25 cellular contexts compared by ENCODE assay signal in the genomic region with DNA sequence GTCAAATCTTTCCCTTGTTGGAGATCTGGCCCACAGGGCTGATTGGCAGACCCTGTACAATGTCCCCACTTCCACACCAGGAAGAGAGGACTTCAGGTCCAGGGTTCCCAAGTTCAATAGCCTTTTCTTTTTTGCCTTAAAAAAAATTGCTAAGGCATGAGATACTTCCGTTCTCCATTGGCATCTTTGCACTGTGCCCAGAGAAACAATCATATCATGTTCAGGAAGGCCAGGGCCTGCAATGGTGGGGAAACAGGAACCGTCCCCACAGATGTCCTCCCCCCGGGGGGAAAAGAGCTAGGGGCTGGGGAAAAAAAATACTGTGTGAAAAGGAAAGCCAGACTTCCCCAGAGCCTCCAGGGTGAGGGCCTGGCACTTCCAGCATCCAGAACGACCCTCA. TPM values are rescaled to one million over a fixed set of nuclear protein-coding genes. Genes with fewer than 3 reads are reported as not detected.
DNase-seq lines count a peak whose midpoint lies in the region; ATAC-seq, FAIRE-seq and TF ChIP-seq lines count a peak whose summit lies in the region.
"Had no signal": no experiment of that assay in that cellular context is flagged by ENCODE, and none has a peak within 500 bp of the region (broad histone marks: within the 10 kb centered on the region; RNA-seq: fewer than 3 reads in every experiment).

No MANE protein-coding gene starts in this region.

- no peak overlapping the region for H3K4me2 ChIP-seq in H1 (ENCODE audit: insufficient read depth in 1 of 2, low read depth in 2 of 2, low read length in 2 of 2)
- H3K4me2 ChIP-seq: GM23338 had no signal

- FAIRE-seq in H1 (lab: Jason Lieb, UNC), result no peak
- FAIRE-seq: GM12892, GM18507, HTR-8/SVneo had no signal

- no peaks in the 10 kb centered on the region for H3K4me1 Mint-ChIP-seq in neural crest cell
- H3K4me1 Mint-ChIP-seq: CD14-positive monocyte; CD4-positive, alpha-beta memory T cell had no signal

- no peaks in the 10 kb centered on the region for H4K20me1 ChIP-seq in H1 (replicated peaks in 1 of 2; ENCODE audit: control insufficient read depth in 1 of 2, insufficient read depth in 2 of 2, low read length in 2 of 2)

- no peak for TF ChIP-seq CTCF in heart right ventricle (IDR thresholded peaks at IDR 0.05)
- TF ChIP-seq CTCF in left ventricle myocardium inferior (IDR thresholded peaks at IDR 0.05; ENCODE audit: borderline replicate concordance), result no peak
- no peak for TF ChIP-seq CTCF in H1 (IDR thresholded peaks at IDR 0.05; ENCODE audit: control extremely low read depth in 1 of 3, insufficient read depth in 1 of 3, low read depth in 1 of 3, low read length in 3 of 3)
- no peak for TF ChIP-seq CTCF in neural crest cell (conservative IDR thresholded peaks at IDR 0.05)

- no peaks in the 10 kb centered on the region for H3K27me3 Mint-ChIP-seq in neural crest cell (ENCODE audit: low read depth)

- TF ChIP-seq RAD21 in H1 (IDR thresholded peaks at IDR 0.05 in 1 of 2, conservative IDR thresholded peaks at IDR 0.05 in 1 of 2; ENCODE audit: low read depth in 2 of 2, low read length in 2 of 2), result no peak

- H2BK12ac ChIP-seq in H1 (ENCODE audit: low read depth, low read length), result 0 out of 2 replicates have a peak overlapping the region, but pooled peaks have one; percentile 44

- no peak overlapping the region for H2AFZ ChIP-seq in H1 (ENCODE audit: low read length)
- H2AFZ ChIP-seq: GM23338 had no signal

- no peak overlapping the region for H4K91ac ChIP-seq in H1 (replicated peaks; ENCODE audit: insufficient read length, low read length)

- no peak overlapping the region for H3K27ac ChIP-seq in heart right ventricle
- no peak overlapping the region for H3K27ac ChIP-seq in left ventricle myocardium inferior (replicated peaks)
- no peak overlapping the region for H3K27ac ChIP-seq in H1 (ENCODE audit: low read depth, low read length)
- H3K27ac ChIP-seq: 22Rv1 had no signal

- no peak overlapping the region for H2BK5ac ChIP-seq in H1 (ENCODE audit: low read depth, low read length)

- no peaks in the 10 kb centered on the region for H3K79me1 ChIP-seq in H1 (ENCODE audit: low read depth, low read length)

- H4K5ac ChIP-seq in H1 (ENCODE audit: insufficient read length, low read depth, low read length), result no peak overlapping the region

- no peak overlapping the region for H3K56ac ChIP-seq in H1 (replicated peaks; ENCODE audit: insufficient read length, low read depth, low read length)

- H3K36me3 ChIP-seq in heart right ventricle (no peaks in the 10 kb centered on the region), left ventricle myocardium inferior (no peaks in the 10 kb centered on the region), H1 (ENCODE audit: control insufficient read depth in 2 of 4, insufficient read depth in 4 of 4, low read length in 3 of 4) (no peaks in the 10 kb centered on the region)
- H3K36me3 ChIP-seq: BE2C had no signal

- no peak overlapping the region for H3K4me3 Mint-ChIP-seq in neural crest cell
- H3K4me3 Mint-ChIP-seq: CD14-positive monocyte; CD4-positive, alpha-beta memory T cell; GM23338; HFFc6 had no signal

- H3K9me3 Mint-ChIP-seq in neural crest cell, result peaks cover 7% of the 10 kb centered on the region
- H3K9me3 Mint-ChIP-seq: HFFc6 had no signal

- no peak for DNase-seq in heart right ventricle
- no peak for DNase-seq in left ventricle myocardium inferior
- no peak for DNase-seq in H1 (ENCODE audit: low read depth in 1 of 2, low spot score in 2 of 2)
- no peak for DNase-seq in neural crest cell (ENCODE audit: low read depth, low spot score)
- no peak for DNase-seq in foreskin melanocyte
- no peak for DNase-seq in glomerular visceral epithelial cell (ENCODE audit: extremely low spot score)
- DNase-seq in 8988T, result no peak
- DNase-seq: BE2C; CD4-positive, alpha-beta memory T cell; DMS153; DMS79; GDM1; H7; HFFc6; IMR-90 had no signal

- intact Hi-C loops in heart right ventricle (cut with DNase I) (loop anchor here in 1 of 10 donors (5.0 kb wide), 1 partner anchor 51 kb away; no protein-coding TSS in a partner anchor), left ventricle myocardium inferior (cut with micrococcal nuclease) (no loop called here)

- H3K9me3 ChIP-seq in heart right ventricle, result peaks cover 0 to 8% (median 0%) of the 10 kb centered on the region in 11 donors
- H3K9me3 ChIP-seq in left ventricle myocardium inferior (replicated peaks), result peaks cover 8% of the 10 kb centered on the region
- H3K9me3 ChIP-seq in H1 (ENCODE audit: insufficient read depth in 2 of 2, low read depth in 1 of 2, low read length in 1 of 2), result peaks cover 0 to 7% of the 10 kb centered on the region in 2 experiments; a peak in 2 of 4 replicates

- no peak overlapping the region for H2BK20ac ChIP-seq in H1 (ENCODE audit: low read length)

- H2BK15ac ChIP-seq in H1 (ENCODE audit: low read length), result no peak overlapping the region

- H3K27me3 ChIP-seq in heart right ventricle, result no peaks in the 10 kb centered on the region
- no peaks in the 10 kb centered on the region for H3K27me3 ChIP-seq in left ventricle myocardium inferior (ENCODE audit: low read depth)
- no peaks in the 10 kb centered on the region; a peak in 1 of 7 replicates for H3K27me3 ChIP-seq in H1 (replicated peaks in 1 of 4; ENCODE audit: control insufficient read depth in 3 of 4, extremely low read depth in 1 of 4, insufficient read depth in 3 of 4, low read length in 3 of 4)
- H3K27me3 ChIP-seq: BE2C had no signal

- no peak overlapping the region for H4K8ac ChIP-seq in H1 (ENCODE audit: extremely low read depth, insufficient read depth, low read length)

- no peak for TF ChIP-seq POLR2A in H1 (IDR thresholded peaks at IDR 0.05; ENCODE audit: control extremely low read depth in 1 of 2, low read depth in 2 of 2, low read length in 2 of 2)

- H2BK120ac ChIP-seq in H1 (replicated peaks; ENCODE audit: low read depth, low read length), result no peak overlapping the region

- WGBS in heart right ventricle, 2 donors, result 51 to 61% methylated on average over 4 of the region's 4 CpGs
- whole genome bisulfite sequencing in H1 (ENCODE audit: extremely low coverage in 1 of 2, insufficient coverage in 1 of 2, insufficient read length in 1 of 2, insufficient replicate concordance in 2 of 2, low coverage in 1 of 2, low lambda C conversion rate in 2 of 2, missing lambda C conversion rate in 1 of 2), 2 experiments, result 91% methylated on average over 4 of the region's 4 CpGs; no CpG with 5 or more reads in 1 of the 2 experiments

- peak in 5 of 8 donors; percentile 25 to 44 (median 30) for ATAC-seq in heart right ventricle
- ATAC-seq: GM23338, HCT116 had no signal

- no peaks in the 10 kb centered on the region for H3K4me1 ChIP-seq in heart right ventricle
- H3K4me1 ChIP-seq in left ventricle myocardium inferior, result peaks cover 5% of the 10 kb centered on the region
- no peaks in the 10 kb centered on the region for H3K4me1 ChIP-seq in H1 (replicated peaks in 1 of 4; ENCODE audit: control insufficient read depth in 3 of 4, insufficient read depth in 4 of 4, low read length in 3 of 4)
- H3K4me1 ChIP-seq: BE2C had no signal

- TF ChIP-seq EP300 in H1 (IDR thresholded peaks at IDR 0.05; ENCODE audit: borderline replicate concordance in 1 of 2, low read depth in 2 of 2, low read length in 2 of 2), result no peak

- H3K79me2 ChIP-seq in H1 (ENCODE audit: control insufficient read depth in 1 of 2, insufficient read depth in 2 of 2, low read length in 2 of 2), result no peaks in the 10 kb centered on the region

- no peaks in the 10 kb centered on the region; the same call in 1 of the 2 replicates for H3K23me2 ChIP-seq in H1 (ENCODE audit: low read depth, low read length)

- no peaks in the 10 kb centered on the region for H3K36me3 Mint-ChIP-seq in neural crest cell (ENCODE audit: low read depth)
- H3K36me3 Mint-ChIP-seq: CD14-positive monocyte; CD4-positive, alpha-beta memory T cell had no signal

- H3K27ac Mint-ChIP-seq in neural crest cell (ENCODE audit: unreplicated experiment), result peak overlapping the region; percentile 35
- H3K27ac Mint-ChIP-seq: CD14-positive monocyte, GM23338, HFFc6 had no signal

- no peak overlapping the region for H3K14ac ChIP-seq in H1 (ENCODE audit: insufficient read length)

- H3K23ac ChIP-seq in H1 (ENCODE audit: insufficient read length), result no peak overlapping the region

- no peak overlapping the region for H2AK5ac ChIP-seq in H1 (ENCODE audit: low read depth, low read length)

- CTCF ChIA-PET in H1 (lab: Charles Lee; ENCODE audit: partially characterized antibody), result interaction anchor here (1.0 to 1.4 kb wide), 3 partner anchors 15 to 154 kb away, joined by 3 to 7 read pairs (median 3); no protein-coding TSS in a partner anchor

- H3K9ac ChIP-seq in H1 (replicated peaks in 1 of 4; ENCODE audit: extremely low read depth in 1 of 4, low read depth in 3 of 4, low read length in 3 of 4), result no peak overlapping the region

- no peak overlapping the region for H3K4ac ChIP-seq in H1 (replicated peaks; ENCODE audit: insufficient read length, low read depth, low read length)

- H3K18ac ChIP-seq in H1 (ENCODE audit: extremely low read depth, low read length), result no peak overlapping the region

- no peak overlapping the region for H3K4me3 ChIP-seq in heart right ventricle
- H3K4me3 ChIP-seq in left ventricle myocardium inferior, result no peak overlapping the region
- H3K4me3 ChIP-seq in H1 (ENCODE audit: extremely low read depth in 1 of 4, insufficient read depth in 2 of 4, low read depth in 3 of 4, low read length in 4 of 4), result no peak overlapping the region
- H3K4me3 ChIP-seq: GM23338 had no signal

- POLR2A ChIA-PET in H1 (lab: Charles Lee; ENCODE audit: partially characterized antibody), result interaction anchor here (0.9 kb wide), 1 partner anchor 152 kb away, joined by 6 read pairs; no protein-coding TSS in a partner anchor

RNA-seq across cellular contexts. Expression of gene GJA8, which starts 24.6 kb away (rescaled TPM):
- not detected for total RNA-seq in heart right ventricle
- not detected for polyA plus RNA-seq in heart right ventricle
- total RNA-seq in left ventricle myocardium inferior, result not detected
- not detected in 2 replicates for total RNA-seq in H1 (2021; fragmentation: NEBNext Ultra II Directional; extraction: Animal tissue kit (Norgen Biotek cat#: 25700))
- polyA plus RNA-seq in H1 (2011; rRNA removed), result not detected in 2 replicates
- not detected for polyA plus RNA-seq in H1 (2011; cell fraction: cytosol; rRNA removed)
- polyA plus RNA-seq in H1 (2011; cell fraction: nucleus; rRNA removed), result not detected
- polyA plus RNA-seq in H1 (2012, experiment 1 of 2), result not detected in 4 replicates
- polyA plus RNA-seq in H1 (2012, experiment 2 of 2), result not detected
- not detected for polyA plus RNA-seq in H1 (2013, experiment 1 of 2)
- polyA plus RNA-seq in H1 (2013, experiment 2 of 2), result not detected
- polyA minus RNA-seq in H1 (2011; rRNA and poly(A)+ RNA removed), result not detected in 2 replicates
- not detected for polyA minus RNA-seq in H1 (2011; cell fraction: cytosol; rRNA and poly(A)+ RNA removed)
- not detected for polyA minus RNA-seq in H1 (2011; cell fraction: nucleus; rRNA and poly(A)+ RNA removed)
- not detected in 2 replicates for total RNA-seq in neural crest cell
- total RNA-seq: A673; CD4-positive, alpha-beta memory T cell; Daoy; GM23338; H7; HFFc6; IMR-90 had no signal
- polyA plus RNA-seq: AG04450; CD14-positive monocyte; CD4-positive, alpha-beta memory T cell; GM23338; IMR-90 had no signal

RNA-seq across cellular contexts. Expression of gene GPR89B, which starts 50.2 kb away (rescaled TPM):
- total RNA-seq in heart right ventricle, result 1 to 10 TPM; 4.9 to 9.4 (median 6.1) TPM
- 10 to 100 TPM in 1 of 2 donors, 1 to 10 TPM in 1; 7.1 to 10.7 TPM for polyA plus RNA-seq in heart right ventricle
- total RNA-seq in left ventricle myocardium inferior, result 6.2 TPM
- 19.4 and 19.5 TPM in 2 replicates for total RNA-seq in H1 (2021; fragmentation: NEBNext Ultra II Directional; extraction: Animal tissue kit (Norgen Biotek cat#: 25700))
- 16.8 and 32.5 TPM in 2 replicates for polyA plus RNA-seq in H1 (2011; rRNA removed)
- polyA plus RNA-seq in H1 (2011; cell fraction: cytosol; rRNA removed), result 21.3 TPM
- 13.1 TPM for polyA plus RNA-seq in H1 (2011; cell fraction: nucleus; rRNA removed)
- 12.1 to 18.0 TPM (median 13.6 TPM) in 4 replicates for polyA plus RNA-seq in H1 (2012, experiment 1 of 2)
- polyA plus RNA-seq in H1 (2012, experiment 2 of 2), result 2.3 TPM
- polyA plus RNA-seq in H1 (2013, experiment 1 of 2), result 31.8 TPM
- polyA plus RNA-seq in H1 (2013, experiment 2 of 2), result 34.6 TPM
- 34.8 and 41.7 TPM in 2 replicates for polyA minus RNA-seq in H1 (2011; rRNA and poly(A)+ RNA removed)
- 15.0 TPM for polyA minus RNA-seq in H1 (2011; cell fraction: cytosol; rRNA and poly(A)+ RNA removed)
- polyA minus RNA-seq in H1 (2011; cell fraction: nucleus; rRNA and poly(A)+ RNA removed), result 68.4 TPM
- 19.4 and 20.6 TPM in 2 replicates for total RNA-seq in neural crest cell
